Comparison of ENCODE assay signal across 8 cellular contexts in genomic region chr7:66204822-66205735, GRCh38. TPM values are rescaled to one million over a fixed set of nuclear protein-coding genes. Genes with fewer than 3 reads are reported as not detected.
A peak's percentile ranks its signal among the peaks of the same experiment; 100 is the strongest.
DNase-seq lines count a peak whose midpoint lies in the region; ATAC-seq lines count a peak whose summit lies in the region.

Gene TPST1, plus strand, starts transcription at chr7:66205334. Its CDS starts 35,092 bp downstream, at chr7:66240426.

- no peaks in the 10 kb centered on the region for H3K36me3 Mint-ChIP-seq in activated T-cell treated with anti-CD3 and anti-CD28 coated beads, Interleukin-2, amount 50 U/mL, for 4 hours (ENCODE audit: insufficient read depth)

- H3K27me3 Mint-ChIP-seq in activated T-cell treated with anti-CD3 and anti-CD28 coated beads, Interleukin-2, amount 50 U/mL, for 4 hours (ENCODE audit: low read depth) = peaks cover 15% of the 10 kb centered on the region

- peak; percentile 93 for ATAC-seq in GM21526 (IDR thresholded peaks at IDR 0.05; ENCODE audit: low FRiP score, unreplicated experiment)
- peak; percentile 97 for ATAC-seq in activated T-cell treated with anti-CD3 and anti-CD28 coated beads, Interleukin-2, amount 50 U/mL, for 4 hours

- no peaks in the 10 kb centered on the region for H3K9me3 Mint-ChIP-seq in activated T-cell treated with anti-CD3 and anti-CD28 coated beads, Interleukin-2, amount 50 U/mL, for 4 hours

- DNase-seq in DMS 273 treated with DMSO at 0.1 percent for 48 hours (lab: John Stamatoyannopoulos, UW) = peak; percentile 87
- DNase-seq in HuH-7.5 (ENCODE audit: low spot score) = peak; percentile 98
- DNase-seq in OCI-M1 (lab: John Stamatoyannopoulos, UW) = peak; percentile 94
- peak; percentile 72 for DNase-seq in activated T-cell treated with anti-CD3 and anti-CD28 coated beads, Interleukin-2, amount 50 U/mL, for 4 hours
- peak; percentile 89 for DNase-seq in stimulated activated CD8-positive, alpha-beta memory T cell treated with anti-CD3 and anti-CD28 coated beads, Interleukin-4, amount 100 ng/mL, for 48 hours

- H3K4me1 ChIP-seq in esophagus (ENCODE audit: control insufficient read depth in 2 of 2, insufficient read depth in 2 of 2, low read length in 1 of 2) = peaks cover 0 to 6% of the 10 kb centered on the region in 2 donors
- H3K4me1 ChIP-seq in mucosa of stomach (ENCODE audit: control insufficient read depth, insufficient read depth, low read length) = peaks cover 9% of the 10 kb centered on the region

- H3K9me3 ChIP-seq in esophagus (ENCODE audit: control insufficient read depth in 2 of 2, insufficient read depth in 1 of 2, low read depth in 1 of 2, low read length in 1 of 2) (no peaks in the 10 kb centered on the region), mucosa of stomach (ENCODE audit: control insufficient read depth, low read length) (no peaks in the 10 kb centered on the region)

- H3K27me3 ChIP-seq in esophagus (ENCODE audit: control insufficient read depth in 1 of 2, insufficient read depth in 2 of 2, low read length in 2 of 2) = no peaks in the 10 kb centered on the region
- H3K27me3 ChIP-seq in mucosa of stomach (ENCODE audit: control insufficient read depth, insufficient read depth, low read length) = peaks cover 2% of the 10 kb centered on the region

- H3K4me3 Mint-ChIP-seq in activated T-cell treated with anti-CD3 and anti-CD28 coated beads, Interleukin-2, amount 50 U/mL, for 4 hours = peak within 1 kb of the TSS; percentile 81

- peak within 1 kb of the TSS; percentile 90 for H3K9ac ChIP-seq in mucosa of stomach (ENCODE audit: low read length)

- H3K4me1 Mint-ChIP-seq in activated T-cell treated with anti-CD3 and anti-CD28 coated beads, Interleukin-2, amount 50 U/mL, for 4 hours (ENCODE audit: low read depth) = peaks cover 33% of the 10 kb centered on the region

- H3K4me3 ChIP-seq in esophagus (ENCODE audit: low read depth in 1 of 2, low read length in 2 of 2) (peak within 1 kb of the TSS; percentile 70 to 99), mucosa of stomach (ENCODE audit: low read length) (peak within 1 kb of the TSS; percentile 98)

- WGBS in esophagus, 2 donors = 1% methylated on average over 72 to 89 of the region's 89 CpGs

- H3K36me3 ChIP-seq in esophagus (ENCODE audit: control insufficient read depth in 2 of 2, insufficient read depth in 2 of 2, low read length in 1 of 2) (peaks cover 0 to 4% of the 10 kb centered on the region in 2 donors), mucosa of stomach (ENCODE audit: control insufficient read depth, insufficient read depth, low read length) (no peaks in the 10 kb centered on the region)

- H3K27ac ChIP-seq in esophagus (ENCODE audit: low read depth in 2 of 2, low read length in 1 of 2) = peak within 1 kb of the TSS; percentile 34 to 66

RNA-seq across cellular contexts. Expression of gene TPST1, which starts in this region (rescaled TPM):
- total RNA-seq in activated T-cell treated with anti-CD3 and anti-CD28 coated beads, Interleukin-2, amount 50 U/mL, for 4 hours = 1 to 10 TPM; 1.1 to 2.0 (median 1.4) TPM
- polyA plus RNA-seq in esophagus = 1 to 10 TPM; 4.4 to 5.9 TPM

Comparison
In these comparisons a context has a peak if more than half of its experiments do, and no peak if none do; other contexts are left out.
1. Peak in every context shown above with its lines: DNase-seq, ATAC-seq, H3K4me3 ChIP-seq and H3K27ac ChIP-seq.